Comparison of ENCODE assay signal across 12 cellular contexts in the genomic region with DNA sequence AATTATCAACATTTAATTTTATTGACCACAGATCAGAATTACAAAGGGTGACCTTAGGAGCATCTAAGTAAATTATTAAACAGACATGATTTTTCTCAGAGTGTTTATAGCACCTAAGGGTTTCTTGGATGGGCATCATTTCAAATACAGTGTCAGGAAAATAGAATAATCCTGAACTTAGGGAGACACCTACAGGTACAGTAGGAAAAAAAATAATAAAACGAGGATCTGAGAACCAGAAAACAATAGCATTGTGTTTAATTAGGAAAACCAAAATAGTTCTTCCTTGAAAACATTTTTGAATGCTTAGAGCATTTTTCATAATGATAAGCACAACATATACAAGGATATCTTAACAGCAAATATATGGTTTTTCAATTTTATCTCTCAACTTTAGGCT. TPM values are rescaled to one million over a fixed set of nuclear protein-coding genes. Genes with fewer than 3 reads are reported as not detected.
DNase-seq lines count a peak whose midpoint lies in the region; ATAC-seq, FAIRE-seq and TF ChIP-seq lines count a peak whose summit lies in the region.
"Had no signal": no experiment of that assay in that cellular context is flagged by ENCODE, and none has a peak within 500 bp of the region (broad histone marks: within the 10 kb centered on the region; RNA-seq: fewer than 3 reads in every experiment).

No MANE protein-coding gene starts in this region.

- ATAC-seq in GM19324 (IDR thresholded peaks at IDR 0.05; ENCODE audit: low FRiP score, unreplicated experiment) (no peak), heart left ventricle (no peak)

- no peaks in the 10 kb centered on the region for H3K9me2 ChIP-seq in neural cell (ENCODE audit: insufficient read depth, low read length)

- H3K4me3 ChIP-seq in NB4 (ENCODE audit: low read depth, low read length) (no peak overlapping the region), astrocyte (ENCODE audit: insufficient read depth, low read depth, low read length) (no peak overlapping the region), neural cell (ENCODE audit: low read length) (no peak overlapping the region), heart left ventricle (no peak overlapping the region)
- H3K4me3 ChIP-seq: lung, vagina had no signal

- no peak for TF ChIP-seq EP300 in neural cell (conservative IDR thresholded peaks at IDR 0.05; ENCODE audit: poor library complexity, severe bottlenecking)

- no peaks in the 10 kb centered on the region for H3K4me1 Mint-ChIP-seq in astrocyte (ENCODE audit: low read depth, unreplicated experiment)

- no peak overlapping the region for H3K27ac ChIP-seq in astrocyte (ENCODE audit: low read depth, low read length)
- no peak overlapping the region for H3K27ac ChIP-seq in neural cell (ENCODE audit: low read length)
- H3K27ac ChIP-seq in heart left ventricle = no peak overlapping the region
- H3K27ac ChIP-seq: vagina had no signal

- H3K36me3 ChIP-seq in astrocyte (ENCODE audit: insufficient read depth, low read length) (no peaks in the 10 kb centered on the region), neural cell (ENCODE audit: insufficient read depth, low read length) (no peaks in the 10 kb centered on the region), heart left ventricle (peaks cover 0 to 6% (median 0%) of the 10 kb centered on the region in 9 donors)
- H3K36me3 ChIP-seq: vagina had no signal

- no peaks in the 10 kb centered on the region for H3K36me3 Mint-ChIP-seq in astrocyte (ENCODE audit: low read depth, unreplicated experiment)

- TF ChIP-seq CTCF in NB4 (IDR thresholded peaks at IDR 0.05; ENCODE audit: low read depth, low read length) (no peak), astrocyte (IDR thresholded peaks at IDR 0.05; ENCODE audit: insufficient read depth, low read depth, low read length) (peak; percentile 20), neural cell (IDR thresholded peaks at IDR 0.05; ENCODE audit: poor library complexity, severe bottlenecking) (peak; percentile 81), heart left ventricle (IDR thresholded peaks at IDR 0.05) (no peak)

- peak; percentile 28 for FAIRE-seq in G401.6 (lab: Jason Lieb, UNC)
- no peak for FAIRE-seq in astrocyte (lab: Jason Lieb, UNC)

- DNase-seq in NB4 (ENCODE audit: low read depth) = peak; percentile 4
- DNase-seq in astrocyte (ENCODE audit: low read depth) = no peak
- no peak for DNase-seq in NCI-H1694 treated with DMSO at 0.1 percent for 48 hours (lab: John Stamatoyannopoulos, UW)
- DNase-seq in heart left ventricle = no peak
- DNase-seq: amygdala, NCI-H2107, retina had no signal

- H3K27me3 Mint-ChIP-seq in astrocyte (ENCODE audit: low read depth, unreplicated experiment) = no peaks in the 10 kb centered on the region

- no peak overlapping the region for H3K4me2 ChIP-seq in astrocyte (ENCODE audit: low read length)
- H3K4me2 ChIP-seq in neural cell (ENCODE audit: low read length) = no peak overlapping the region

- intact Hi-C loops in heart left ventricle (cut with DNase I) = no loop called here

- no peaks in the 10 kb centered on the region for H3K9me3 ChIP-seq in astrocyte (ENCODE audit: insufficient read depth, low read depth, low read length)
- no peaks in the 10 kb centered on the region for H3K9me3 ChIP-seq in neural cell (ENCODE audit: low read length)
- no peaks in the 10 kb centered on the region for H3K9me3 ChIP-seq in heart left ventricle
- H3K9me3 ChIP-seq: vagina had no signal

- H4K20me1 ChIP-seq in astrocyte (ENCODE audit: insufficient read depth, low read length) (no peaks in the 10 kb centered on the region), neural cell (ENCODE audit: insufficient read depth) (no peaks in the 10 kb centered on the region)

- H3K9ac ChIP-seq in astrocyte (ENCODE audit: low read length) (no peak overlapping the region), neural cell (ENCODE audit: low read length) (no peak overlapping the region)

- H3F3A ChIP-seq in neural cell (ENCODE audit: insufficient read depth, low read length, poor library complexity, severe bottlenecking) = no peaks in the 10 kb centered on the region

- H3K27me3 ChIP-seq in astrocyte (ENCODE audit: insufficient read depth, low read length) (no peaks in the 10 kb centered on the region), neural cell (ENCODE audit: insufficient read depth, low read depth, low read length) (no peaks in the 10 kb centered on the region), heart left ventricle (no peaks in the 10 kb centered on the region)
- H3K27me3 ChIP-seq: vagina had no signal

- no peaks in the 10 kb centered on the region for H3K4me1 ChIP-seq in astrocyte (ENCODE audit: insufficient read depth, low read length)
- H3K4me1 ChIP-seq in heart left ventricle = no peaks in the 10 kb centered on the region
- H3K4me1 ChIP-seq: vagina had no signal

- WGBS in heart left ventricle, 4 donors = 46 to 59% (median 52%) methylated on average over 1 of the region's 1 CpG

- no peaks in the 10 kb centered on the region for H3K79me2 ChIP-seq in astrocyte (ENCODE audit: insufficient read depth, low read length)
- no peaks in the 10 kb centered on the region for H3K79me2 ChIP-seq in neural cell (replicated peaks; ENCODE audit: insufficient read depth, low read length)

- no peak overlapping the region for H3K27ac Mint-ChIP-seq in astrocyte (ENCODE audit: unreplicated experiment)

- peak; percentile 87 for TF ChIP-seq RAD21 in neural cell (conservative IDR thresholded peaks at IDR 0.05)

- TF ChIP-seq POLR2A in NB4 (IDR thresholded peaks at IDR 0.05; ENCODE audit: extremely low read depth, insufficient read length) (no peak), heart left ventricle (IDR thresholded peaks at IDR 0.05) (no peak)

- H3K4me3 Mint-ChIP-seq in astrocyte (ENCODE audit: unreplicated experiment) = no peak overlapping the region

- H2AFZ ChIP-seq in astrocyte (ENCODE audit: low read depth, low read length) = no peak overlapping the region
- no peak overlapping the region for H2AFZ ChIP-seq in neural cell (ENCODE audit: low read depth, low read length)

- H3K9me3 Mint-ChIP-seq in astrocyte (ENCODE audit: unreplicated experiment) = no peaks in the 10 kb centered on the region

TF ChIP-seq in neural cell, 6 proteins besides CTCF, POLR2A, EP300 and RAD21:
- TF ChIP-seq EZH2 (IDR thresholded peaks at IDR 0.05; ENCODE audit: borderline replicate concordance, insufficient read depth, low read length, poor library complexity, severe bottlenecking) = no peak
- TF ChIP-seq SMC3 (conservative IDR thresholded peaks at IDR 0.05; ENCODE audit: poor library complexity) = peak; percentile 81

RNA-seq across cellular contexts. Expression of a gene that starts 39.2 kb away (rescaled TPM):
- 10.9 and 11.4 TPM in 2 replicates for total RNA-seq in astrocyte
- polyA plus RNA-seq in neural cell = 24.0 and 27.6 TPM in 2 replicates
- polyA minus RNA-seq in neural cell = 31.7 and 35.5 TPM in 2 replicates
- total RNA-seq in heart left ventricle = 10 to 100 TPM; 16.3 to 43.6 (median 32.4) TPM
- 10 to 100 TPM; 13.7 to 33.1 TPM for polyA plus RNA-seq in heart left ventricle

RNA-seq across cellular contexts. Expression of a gene that starts 39.4 kb away (rescaled TPM):
- total RNA-seq in astrocyte (3.4 and 4.1 TPM in 2 replicates), heart left ventricle (1 to 10 TPM; 3.0 to 7.4 (median 4.9) TPM)
- polyA plus RNA-seq in neural cell (5.3 and 8.8 TPM in 2 replicates), heart left ventricle (10 to 100 TPM in 1 of 2 donors, 1 to 10 TPM in 1; 4.2 to 10.1 TPM)
- polyA minus RNA-seq in neural cell = 6.8 and 7.1 TPM in 2 replicates

Comparison
In these comparisons a context has a peak if more than half of its experiments do, and no peak if none do; other contexts are left out.
1. CTCF ChIP-seq: peak in astrocyte (single experiment) and neural cell (single experiment); none in NB4 (single experiment) and heart left ventricle (0 of 12).